ENCODE assay signal across 9 cellular contexts in genomic region chr3:185959609-185960517, GRCh38. TPM values are rescaled to one million over a fixed set of nuclear protein-coding genes. Genes with fewer than 3 reads are reported as not detected.
DNase-seq lines count a peak whose midpoint lies in the region; ATAC-seq and TF ChIP-seq lines count a peak whose summit lies in the region.
"Had no signal": no experiment of that assay in that cellular context is flagged by ENCODE, and none has a peak within 500 bp of the region (broad histone marks: within the 10 kb centered on the region; RNA-seq: fewer than 3 reads in every experiment).

No MANE protein-coding gene starts in this region.

- H3K36me3 Mint-ChIP-seq in activated naive CD4-positive, alpha-beta T cell treated with anti-CD3 and anti-CD28 coated beads, Interleukin-2, amount 50 U/mL, for 72 hours: peaks cover 0 to 6% of the 10 kb centered on the region in 2 donors
- H3K36me3 Mint-ChIP-seq in T-cell: no peaks in the 10 kb centered on the region
- H3K36me3 Mint-ChIP-seq in stimulated activated memory B cell treated with anti-CD40 and anti-IgM and Interleukin-4, amounts not matched to agents 10 μg/mL and 1 μg/mL and 100 μg/mL, for 72 hours: peaks cover 5% of the 10 kb centered on the region

- no peak for TF ChIP-seq CTCF in upper lobe of left lung (IDR thresholded peaks at IDR 0.05)

- POLR2A ChIA-PET in T-cell (lab: Charles Lee): interaction anchor here in 1 of 2 donors (0.6 kb wide), 1 partner anchor 691 kb away, joined by 5 read pairs; no protein-coding TSS in a partner anchor

- H3K4me3 ChIP-seq in upper lobe of left lung: peak overlapping the region in 3 of 4 donors; percentile 2 to 26 (median 20)

- H3K4me1 ChIP-seq in upper lobe of left lung: peaks cover 0 to 3% (median 1%) of the 10 kb centered on the region in 4 donors

- intact Hi-C loops in left ventricle myocardium superior (cut with micrococcal nuclease): no loop called here

- peak overlapping the region; percentile 64 to 80 (median 75) for H3K27ac ChIP-seq in upper lobe of left lung

- peak overlapping the region in 1 of 3 donors; percentile 52 for H3K4me3 Mint-ChIP-seq in T-cell
- H3K4me3 Mint-ChIP-seq in stimulated activated memory B cell treated with anti-CD40 and anti-IgM and Interleukin-4, amounts not matched to agents 10 μg/mL and 1 μg/mL and 100 μg/mL, for 72 hours: no peak overlapping the region

- no peak overlapping the region for H3K27ac Mint-ChIP-seq in activated naive CD4-positive, alpha-beta T cell treated with anti-CD3 and anti-CD28 coated beads, Interleukin-2, amount 50 U/mL, for 72 hours
- H3K27ac Mint-ChIP-seq in T-cell: no peak overlapping the region
- no peak overlapping the region for H3K27ac Mint-ChIP-seq in stimulated activated memory B cell treated with anti-CD40 and anti-IgM and Interleukin-4, amounts not matched to agents 10 μg/mL and 1 μg/mL and 100 μg/mL, for 72 hours
- H3K27ac Mint-ChIP-seq: nephron had no signal

- DNase-seq in activated naive CD4-positive, alpha-beta T cell treated with anti-CD3 and anti-CD28 coated beads, Interleukin-2, amount 50 U/mL, for 72 hours (ENCODE audit: low spot score in 2 of 2): no peak
- no peak for DNase-seq in activated naive CD4-positive, alpha-beta T cell (lab: John Stamatoyannopoulos, UW)
- DNase-seq in T-cell: peak in 2 of 34 experiments; percentile 10 to 12
- DNase-seq in left ventricle myocardium superior: no peak
- peak in 1 of 2 donors; percentile 70 for DNase-seq in upper lobe of left lung
- no peak for DNase-seq in cerebellar nuclear complex (lab: John Stamatoyannopoulos, UW)

- no peaks in the 10 kb centered on the region for H3K27me3 ChIP-seq in upper lobe of left lung

- H3K9me3 Mint-ChIP-seq in activated naive CD4-positive, alpha-beta T cell treated with anti-CD3 and anti-CD28 coated beads, Interleukin-2, amount 50 U/mL, for 72 hours: peaks cover 0 to 19% of the 10 kb centered on the region in 2 donors
- no peaks in the 10 kb centered on the region for H3K9me3 Mint-ChIP-seq in T-cell
- peaks cover 3% of the 10 kb centered on the region for H3K9me3 Mint-ChIP-seq in stimulated activated memory B cell treated with anti-CD40 and anti-IgM and Interleukin-4, amounts not matched to agents 10 μg/mL and 1 μg/mL and 100 μg/mL, for 72 hours
- H3K9me3 Mint-ChIP-seq: nephron had no signal

- H3K36me3 ChIP-seq in upper lobe of left lung: no peaks in the 10 kb centered on the region

- TF ChIP-seq POLR2A in upper lobe of left lung (IDR thresholded peaks at IDR 0.05): peak in 2 of 4 donors; percentile 19 to 42

- H3K27me3 Mint-ChIP-seq in T-cell: peaks cover 4 to 5% of the 10 kb centered on the region in 2 donors
- H3K27me3 Mint-ChIP-seq in stimulated activated memory B cell treated with anti-CD40 and anti-IgM and Interleukin-4, amounts not matched to agents 10 μg/mL and 1 μg/mL and 100 μg/mL, for 72 hours: peaks cover 32% of the 10 kb centered on the region

- H3K4me1 Mint-ChIP-seq in T-cell: peaks cover 0 to 4% (median 4%) of the 10 kb centered on the region in 3 donors
- H3K4me1 Mint-ChIP-seq in stimulated activated memory B cell treated with anti-CD40 and anti-IgM and Interleukin-4, amounts not matched to agents 10 μg/mL and 1 μg/mL and 100 μg/mL, for 72 hours: no peaks in the 10 kb centered on the region
- H3K4me1 Mint-ChIP-seq: nephron had no signal

- 31 to 36% methylated on average over 5 of the region's 5 CpGs for WGBS in upper lobe of left lung, 2 donors

- no peaks in the 10 kb centered on the region for H3K9me3 ChIP-seq in upper lobe of left lung

- no peak for TF ChIP-seq EP300 in upper lobe of left lung (IDR thresholded peaks at IDR 0.05)

- ATAC-seq in activated naive CD4-positive, alpha-beta T cell treated with anti-CD3 and anti-CD28 coated beads, Interleukin-2, amount 50 U/mL, for 72 hours: peak; percentile 64 to 77
- ATAC-seq in T-cell (replicated peaks in 1 of 4) (peak; percentile 58 to 91 (median 70)), left ventricle myocardium superior (peak; percentile 51), upper lobe of left lung (ENCODE audit: low FRiP score in 2 of 2) (peak; percentile 70 to 83), GM21526 (IDR thresholded peaks at IDR 0.05; ENCODE audit: low FRiP score, unreplicated experiment) (no peak)
- ATAC-seq in stimulated activated memory B cell treated with anti-CD40 and anti-IgM and Interleukin-4, amounts not matched to agents 10 μg/mL and 1 μg/mL and 100 μg/mL, for 72 hours: no peak

- CTCF ChIA-PET in T-cell (lab: Charles Lee): interaction anchor here (1.0 to 1.2 kb wide), 2 partner anchors 16 kb away, joined by 3 to 8 read pairs; no protein-coding TSS in a partner anchor

RNA-seq across cellular contexts. Expression of gene TRA2B, which starts 22.0 kb away (rescaled TPM):
- 100 to 1,000 TPM; 164 to 269 TPM for total RNA-seq in activated naive CD4-positive, alpha-beta T cell treated with anti-CD3 and anti-CD28 coated beads, Interleukin-2, amount 50 U/mL, for 72 hours
- total RNA-seq in T-cell (100 to 1,000 TPM; 166 to 583 (median 175) TPM), left ventricle myocardium superior (45.7 TPM), upper lobe of left lung (100 to 1,000 TPM in 4 of 6 donors, 10 to 100 TPM in 2; 90.9 to 336 (median 124) TPM)

Comparison
In these comparisons a context has a peak if more than half of its experiments do, and no peak if none do; other contexts are left out.
1. ATAC-seq: peak in activated naive CD4-positive, alpha-beta T cell treated with anti-CD3 and anti-CD28 coated beads, Interleukin-2, amount 50 U/mL, for 72 hours (2 of 2), T-cell (4 of 4), left ventricle myocardium superior (single experiment) and upper lobe of left lung (2 of 2); none in GM21526 (single experiment) and stimulated activated memory B cell treated with anti-CD40 and anti-IgM and Interleukin-4, amounts not matched to agents 10 μg/mL and 1 μg/mL and 100 μg/mL, for 72 hours (single experiment).